In the genomic region with DNA sequence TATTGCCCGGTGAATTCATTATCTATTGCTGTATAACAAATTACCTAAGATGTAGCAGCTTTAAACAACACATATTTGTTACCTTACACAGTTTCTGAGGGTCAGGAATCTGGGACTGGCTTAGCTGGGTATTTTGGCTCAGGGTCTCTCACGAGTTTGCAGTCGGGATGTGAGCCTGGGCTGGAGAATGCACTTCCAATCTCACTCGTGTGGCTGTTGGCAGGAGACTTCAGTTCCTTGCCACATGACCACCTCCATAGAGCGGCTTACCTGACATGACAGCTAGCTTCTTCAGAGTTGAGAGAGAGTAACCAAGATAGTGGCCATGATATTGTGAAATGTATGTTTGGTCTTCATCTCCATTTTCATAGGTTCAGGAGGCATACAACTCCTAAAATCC, we compare ENCODE assay signal across 24 cellular contexts. TPM values are rescaled to one million over a fixed set of nuclear protein-coding genes. Genes with fewer than 3 reads are reported as not detected.
A peak's percentile ranks its signal among the peaks of the same experiment; 100 is the strongest.
DNase-seq lines count a peak whose midpoint lies in the region; ATAC-seq, FAIRE-seq and TF ChIP-seq lines count a peak whose summit lies in the region.
"Had no signal": no experiment of that assay in that cellular context is flagged by ENCODE, and none has a peak within 500 bp of the region (broad histone marks: within the 10 kb centered on the region; RNA-seq: fewer than 3 reads in every experiment).

No MANE protein-coding gene starts in this region.

- no peaks in the 10 kb centered on the region for H3K27me3 ChIP-seq in cardiac muscle cell
- H3K27me3 ChIP-seq in right cardiac atrium (ENCODE audit: control insufficient read depth, insufficient read depth): no peaks in the 10 kb centered on the region
- H3K27me3 ChIP-seq in psoas muscle (ENCODE audit: insufficient read depth in 3 of 3, low read length in 2 of 3): no peaks in the 10 kb centered on the region
- H3K27me3 ChIP-seq: BE2C; BLaER1 treated with 17β-estradiol and CSF1 and Interleukin-3, amounts not matched to agents 10 nM and 100 nM had no signal

- FAIRE-seq in GM12891 (lab: Jason Lieb, UNC): no peak
- FAIRE-seq: A549, GM12892, H54 had no signal

- ATAC-seq in right cardiac atrium (no peak), left ventricle myocardium superior (peak; percentile 54), psoas muscle (no peak)
- ATAC-seq: A549 had no signal

- peak overlapping the region; percentile 85 for H3K27ac ChIP-seq in cardiac muscle cell
- no peak overlapping the region for H3K27ac ChIP-seq in right cardiac atrium (ENCODE audit: low read length)
- H3K27ac ChIP-seq in psoas muscle: peak overlapping the region; percentile 81
- H3K27ac ChIP-seq: A549; BLaER1 treated with 17β-estradiol and CSF1 and Interleukin-3, amounts not matched to agents 10 nM and 100 nM had no signal

- DNase-seq in cardiac muscle cell (ENCODE audit: low read depth in 1 of 2, low spot score in 1 of 2): no peak
- DNase-seq in right cardiac atrium: no peak
- no peak for DNase-seq in left ventricle myocardium superior
- no peak for DNase-seq in cardiac septum (ENCODE audit: low spot score)
- no peak for DNase-seq in psoas muscle
- no peak for DNase-seq in COLO829 (ENCODE audit: low spot score)
- no peak for DNase-seq in GM12891 (ENCODE audit: insufficient read length, low spot score)
- DNase-seq: 8988T; ACHN; AML-193; BE2C; Calu3; CD4-positive, alpha-beta T cell; CD8-positive, alpha-beta memory T cell; COR-L47; DMS53; DMS79 treated with DMSO at 0.1 percent for 48 hours; GF-D8; GOT3; HCEC 1CT had no signal

- H3K36me3 ChIP-seq in cardiac muscle cell (no peaks in the 10 kb centered on the region), psoas muscle (ENCODE audit: insufficient read depth in 1 of 2, low read depth in 1 of 2) (no peaks in the 10 kb centered on the region)
- H3K36me3 ChIP-seq: BE2C; BLaER1 treated with 17β-estradiol and CSF1 and Interleukin-3, amounts not matched to agents 10 nM and 100 nM had no signal

- intact Hi-C loops in right cardiac atrium (cut with DNase I): no loop called here
- intact Hi-C loops in left ventricle myocardium superior (cut with micrococcal nuclease): no loop called here
- intact Hi-C loops in cardiac septum (cut with DNase I): no loop called here
- intact Hi-C loops in psoas muscle (cut with DNase I): no loop called here

- no peak for TF ChIP-seq POLR2A in GM12891 (IDR thresholded peaks at IDR 0.05; ENCODE audit: low read depth, low read length)

- no peaks in the 10 kb centered on the region for H3K9me3 ChIP-seq in cardiac muscle cell (ENCODE audit: low read depth)
- no peaks in the 10 kb centered on the region for H3K9me3 ChIP-seq in right cardiac atrium (ENCODE audit: control insufficient read depth, low read length)
- H3K9me3 ChIP-seq in psoas muscle: no peaks in the 10 kb centered on the region
- H3K9me3 ChIP-seq: A549; BE2C; BLaER1 treated with 17β-estradiol and CSF1 and Interleukin-3, amounts not matched to agents 10 nM and 100 nM had no signal

- 67% methylated on average over 5 of the region's 5 CpGs for WGBS in right cardiac atrium
- 55 to 57% (median 57%) methylated on average over 5 of the region's 5 CpGs for WGBS in psoas muscle, 3 donors

- no peak for TF ChIP-seq CTCF in cardiac muscle cell (IDR thresholded peaks at IDR 0.05; ENCODE audit: low read depth, low read length)
- TF ChIP-seq CTCF in psoas muscle (IDR thresholded peaks at IDR 0.05): no peak

- peaks cover 41% of the 10 kb centered on the region for H3K4me1 ChIP-seq in cardiac muscle cell (ENCODE audit: low read depth)
- peaks cover 5% of the 10 kb centered on the region for H3K4me1 ChIP-seq in right cardiac atrium (ENCODE audit: control insufficient read depth, insufficient read depth, low read length)
- H3K4me1 ChIP-seq in psoas muscle: peaks cover 37% of the 10 kb centered on the region
- H3K4me1 ChIP-seq: BE2C had no signal

- H3K4me3 ChIP-seq in cardiac muscle cell (no peak overlapping the region), right cardiac atrium (ENCODE audit: low read length) (no peak overlapping the region), psoas muscle (no peak overlapping the region)
- H3K4me3 ChIP-seq: A549; BLaER1 treated with 17β-estradiol and CSF1 and Interleukin-3, amounts not matched to agents 10 nM and 100 nM had no signal

TF ChIP-seq in GM12891, 5 proteins besides CTCF, POLR2A, EP300 and RAD21:
- TF ChIP-seq PAX5 (IDR thresholded peaks at IDR 0.05; ENCODE audit: insufficient read depth, low read length, severe bottlenecking) (no peak), POU2F2 (IDR thresholded peaks at IDR 0.05; ENCODE audit: low read depth, low read length) (no peak), TAF1 (IDR thresholded peaks at IDR 0.05; ENCODE audit: low read depth, low read length) (no peak), SPI1 (IDR thresholded peaks at IDR 0.05; ENCODE audit: low read depth, low read length) (no peak), POLR2AphosphoS5 (IDR thresholded peaks at IDR 0.05; ENCODE audit: low read depth, low read length) (no peak)

RNA-seq across cellular contexts. Expression of gene MITF, which starts 18.4 kb away (rescaled TPM):
- total RNA-seq in cardiac muscle cell (57.3 and 99.9 TPM in 2 replicates), right cardiac atrium (10 to 100 TPM; 48.3 to 75.3 (median 58.4) TPM), left ventricle myocardium superior (69.4 TPM), cardiac septum (97.6 TPM), psoas muscle (10 to 100 TPM; 48.2 to 98.1 (median 62.8) TPM)
- polyA plus RNA-seq in cardiac muscle cell (73.2 and 102 TPM in 2 replicates), right cardiac atrium (18.6 TPM), psoas muscle (10 to 100 TPM; 11.8 to 49.9 (median 29.0) TPM)
- polyA plus RNA-seq in GM12891 (2012; ENCODE audit: low read depth, missing spikeins): not detected
- total RNA-seq: CD4-positive, alpha-beta T cell had no signal
- polyA plus RNA-seq: CD8-positive, alpha-beta memory T cell had no signal
